In the genomic region with DNA sequence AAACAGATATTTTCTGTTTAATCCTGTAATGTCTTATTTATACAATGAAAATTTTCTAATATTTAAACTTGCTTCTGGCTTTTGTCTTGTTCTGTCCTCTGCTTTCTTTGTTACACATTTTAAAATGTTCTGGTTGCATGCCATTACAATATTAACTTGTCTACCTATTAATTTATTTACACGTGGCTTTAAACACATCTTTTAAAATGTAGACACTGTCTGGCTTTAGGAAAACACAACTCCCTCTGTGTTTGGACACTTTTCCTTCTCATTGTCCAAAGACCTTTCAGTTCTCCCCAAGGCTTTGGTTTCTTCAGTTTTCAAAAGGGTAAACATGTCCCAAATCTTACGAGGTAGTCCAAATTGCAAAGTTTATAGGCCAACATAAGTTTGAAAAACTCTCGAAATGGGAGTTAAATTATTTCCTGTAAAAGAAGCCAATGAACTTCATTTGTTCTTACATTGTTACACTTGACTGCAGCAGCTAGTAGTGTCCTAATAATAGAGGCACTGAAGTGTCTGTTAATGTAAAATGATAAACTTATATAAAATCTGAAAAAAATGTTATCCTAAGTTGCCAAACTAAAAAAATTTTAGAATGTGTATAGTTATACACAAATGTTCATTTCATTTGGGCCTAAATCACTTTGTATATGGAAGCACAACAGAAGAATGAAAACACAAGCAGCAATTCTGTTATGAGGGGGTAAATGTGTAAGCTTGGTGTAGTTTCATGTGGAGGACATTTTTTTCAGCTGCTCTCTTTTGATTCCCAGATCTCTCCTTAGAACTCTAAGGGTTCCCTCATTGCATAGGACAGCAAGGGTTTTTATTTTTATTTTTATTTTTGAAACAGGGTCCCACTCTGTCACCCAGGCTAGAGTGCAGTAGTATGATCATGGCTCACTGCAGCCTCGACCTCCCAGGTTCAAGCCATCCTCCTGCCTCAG, we compare ENCODE assay signal across 1 cellular context.
TF ChIP-seq lines count a peak whose summit lies in the region.

No MANE protein-coding gene starts in this region.

TF ChIP-seq in A549, 52 proteins besides CTCF, POLR2A, EP300 and RAD21 (continued from another document):
- TF ChIP-seq, protein P1, sequence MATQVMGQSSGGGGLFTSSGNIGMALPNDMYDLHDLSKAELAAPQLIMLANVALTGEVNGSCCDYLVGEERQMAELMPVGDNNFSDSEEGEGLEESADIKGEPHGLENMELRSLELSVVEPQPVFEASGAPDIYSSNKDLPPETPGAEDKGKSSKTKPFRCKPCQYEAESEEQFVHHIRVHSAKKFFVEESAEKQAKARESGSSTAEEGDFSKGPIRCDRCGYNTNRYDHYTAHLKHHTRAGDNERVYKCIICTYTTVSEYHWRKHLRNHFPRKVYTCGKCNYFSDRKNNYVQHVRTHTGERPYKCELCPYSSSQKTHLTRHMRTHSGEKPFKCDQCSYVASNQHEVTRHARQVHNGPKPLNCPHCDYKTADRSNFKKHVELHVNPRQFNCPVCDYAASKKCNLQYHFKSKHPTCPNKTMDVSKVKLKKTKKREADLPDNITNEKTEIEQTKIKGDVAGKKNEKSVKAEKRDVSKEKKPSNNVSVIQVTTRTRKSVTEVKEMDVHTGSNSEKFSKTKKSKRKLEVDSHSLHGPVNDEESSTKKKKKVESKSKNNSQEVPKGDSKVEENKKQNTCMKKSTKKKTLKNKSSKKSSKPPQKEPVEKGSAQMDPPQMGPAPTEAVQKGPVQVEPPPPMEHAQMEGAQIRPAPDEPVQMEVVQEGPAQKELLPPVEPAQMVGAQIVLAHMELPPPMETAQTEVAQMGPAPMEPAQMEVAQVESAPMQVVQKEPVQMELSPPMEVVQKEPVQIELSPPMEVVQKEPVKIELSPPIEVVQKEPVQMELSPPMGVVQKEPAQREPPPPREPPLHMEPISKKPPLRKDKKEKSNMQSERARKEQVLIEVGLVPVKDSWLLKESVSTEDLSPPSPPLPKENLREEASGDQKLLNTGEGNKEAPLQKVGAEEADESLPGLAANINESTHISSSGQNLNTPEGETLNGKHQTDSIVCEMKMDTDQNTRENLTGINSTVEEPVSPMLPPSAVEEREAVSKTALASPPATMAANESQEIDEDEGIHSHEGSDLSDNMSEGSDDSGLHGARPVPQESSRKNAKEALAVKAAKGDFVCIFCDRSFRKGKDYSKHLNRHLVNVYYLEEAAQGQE (IDR thresholded peaks at IDR 0.05) = peak; percentile 4
- TF ChIP-seq, protein P2, sequence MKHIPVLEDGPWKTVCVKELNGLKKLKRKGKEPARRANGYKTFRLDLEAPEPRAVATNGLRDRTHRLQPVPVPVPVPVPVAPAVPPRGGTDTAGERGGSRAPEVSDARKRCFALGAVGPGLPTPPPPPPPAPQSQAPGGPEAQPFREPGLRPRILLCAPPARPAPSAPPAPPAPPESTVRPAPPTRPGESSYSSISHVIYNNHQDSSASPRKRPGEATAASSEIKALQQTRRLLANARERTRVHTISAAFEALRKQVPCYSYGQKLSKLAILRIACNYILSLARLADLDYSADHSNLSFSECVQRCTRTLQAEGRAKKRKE (CRISPR knock-in tag; IDR thresholded peaks at IDR 0.05; ENCODE audit: low read depth) = peak; percentile 70; the same call in 1 of the 2 replicates
- TF ChIP-seq EHMT2 (IDR thresholded peaks at IDR 0.05; ENCODE audit: low read depth) (no peak), NR3C1 (IDR thresholded peaks at IDR 0.05) (no peak), ZNF302 (CRISPR knock-in tag; IDR thresholded peaks at IDR 0.05) (no peak), FOSB (CRISPR knock-in tag; IDR thresholded peaks at IDR 0.05) (peak; percentile 94), E2F6 (IDR thresholded peaks at IDR 0.05; ENCODE audit: borderline replicate concordance, low read depth) (no peak), BHLHE40 (IDR thresholded peaks at IDR 0.05; ENCODE audit: low read depth, low read length) (no peak), HMGXB4 (CRISPR knock-in tag; IDR thresholded peaks at IDR 0.05; ENCODE audit: borderline replicate concordance) (peak; percentile 49; the same call in 1 of the 2 replicates), USF2 (IDR thresholded peaks at IDR 0.05) (no peak), SMC3 (IDR thresholded peaks at IDR 0.05) (no peak), HDAC2 (IDR thresholded peaks at IDR 0.05) (no peak), HOXA7 (CRISPR knock-in tag; IDR thresholded peaks at IDR 0.05) (peak; percentile 98), RCOR1 (IDR thresholded peaks at IDR 0.05; ENCODE audit: low read depth, low read length) (no peak), KDM1A (IDR thresholded peaks at IDR 0.05; ENCODE audit: low read depth) (no peak), HOXB13 (CRISPR knock-in tag; IDR thresholded peaks at IDR 0.05; ENCODE audit: low read depth) (no peak), NPAS2 (CRISPR knock-in tag; IDR thresholded peaks at IDR 0.05; ENCODE audit: borderline replicate concordance) (no peak), TP53 (CRISPR knock-in tag; IDR thresholded peaks at IDR 0.05) (peak; percentile 45), ZFP36 (IDR thresholded peaks at IDR 0.05; ENCODE audit: borderline replicate concordance, partially characterized antibody) (no peak), TFCP2L1 (CRISPR knock-in tag; IDR thresholded peaks at IDR 0.05) (peak; percentile 97), SREBF2 (IDR thresholded peaks at IDR 0.05) (no peak), CBX8 (IDR thresholded peaks at IDR 0.05) (no peak), MYC (IDR thresholded peaks at IDR 0.05; ENCODE audit: borderline replicate concordance, low read length) (no peak), RFX5 (IDR thresholded peaks at IDR 0.05) (no peak), CBX2 (IDR thresholded peaks at IDR 0.05; ENCODE audit: borderline replicate concordance, low read depth) (no peak), HOXB5 (CRISPR knock-in tag; IDR thresholded peaks at IDR 0.05) (peak; percentile 69), RNF2 (IDR thresholded peaks at IDR 0.05; ENCODE audit: borderline replicate concordance, low read depth) (no peak), JUNB (IDR thresholded peaks at IDR 0.05) (no peak), RARB (CRISPR knock-in tag; IDR thresholded peaks at IDR 0.05) (peak; percentile 81; the same call in 1 of the 2 replicates), CHD2 (IDR thresholded peaks at IDR 0.05; ENCODE audit: low read length, partially characterized antibody) (peak; percentile 26), MAZ (IDR thresholded peaks at IDR 0.05; ENCODE audit: borderline replicate concordance, low read depth, low read length) (no peak), KDM5A (IDR thresholded peaks at IDR 0.05) (no peak), BCL3 (IDR thresholded peaks at IDR 0.05) (no peak), GATA3 (IDR thresholded peaks at IDR 0.05; ENCODE audit: borderline replicate concordance) (no peak)
- TF ChIP-seq, protein P3, sequence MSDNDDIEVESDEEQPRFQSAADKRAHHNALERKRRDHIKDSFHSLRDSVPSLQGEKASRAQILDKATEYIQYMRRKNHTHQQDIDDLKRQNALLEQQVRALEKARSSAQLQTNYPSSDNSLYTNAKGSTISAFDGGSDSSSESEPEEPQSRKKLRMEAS (IDR thresholded peaks at IDR 0.05) = no peak; the same call in 1 of the 2 replicates
- TF ChIP-seq, protein P4, sequence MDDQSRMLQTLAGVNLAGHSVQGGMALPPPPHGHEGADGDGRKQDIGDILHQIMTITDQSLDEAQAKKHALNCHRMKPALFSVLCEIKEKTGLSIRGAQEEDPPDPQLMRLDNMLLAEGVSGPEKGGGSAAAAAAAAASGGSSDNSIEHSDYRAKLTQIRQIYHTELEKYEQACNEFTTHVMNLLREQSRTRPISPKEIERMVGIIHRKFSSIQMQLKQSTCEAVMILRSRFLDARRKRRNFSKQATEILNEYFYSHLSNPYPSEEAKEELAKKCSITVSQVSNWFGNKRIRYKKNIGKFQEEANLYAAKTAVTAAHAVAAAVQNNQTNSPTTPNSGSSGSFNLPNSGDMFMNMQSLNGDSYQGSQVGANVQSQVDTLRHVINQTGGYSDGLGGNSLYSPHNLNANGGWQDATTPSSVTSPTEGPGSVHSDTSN (IDR thresholded peaks at IDR 0.05) = no peak
TF ChIP-seq in A549: peak in this region for 14.
